In the genomic region with DNA sequence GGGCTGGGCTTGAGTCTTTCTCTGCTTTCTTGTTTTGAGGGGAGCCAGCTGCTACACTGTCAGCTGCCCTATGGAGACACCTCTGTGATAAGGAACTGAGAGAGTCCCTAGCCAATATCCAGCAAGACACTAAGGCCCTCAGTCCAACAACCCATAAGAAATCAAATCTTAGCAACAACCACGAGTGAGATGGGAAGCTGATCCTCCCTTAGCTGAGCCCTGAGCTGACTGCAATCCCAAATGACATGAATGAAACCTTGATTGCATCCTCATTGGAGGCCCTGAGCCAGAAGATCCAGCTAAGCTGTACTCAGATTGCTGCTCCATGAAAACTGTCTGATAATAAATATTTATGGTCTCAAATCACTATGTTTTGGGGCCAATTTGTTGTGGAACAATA, we compare ENCODE assay signal across 28 cellular contexts.
"Had no signal": no experiment of that assay in that cellular context is flagged by ENCODE, and none has a peak within 500 bp of the region (broad histone marks: within the 10 kb centered on the region; RNA-seq: fewer than 3 reads in every experiment).

No MANE protein-coding gene starts in this region.

- H3K27ac ChIP-seq: RWPE1 had no signal

- H3K4me3 ChIP-seq: MG63 had no signal

- H3K27me3 ChIP-seq: MG63 had no signal

- H3K36me3 ChIP-seq: MG63 had no signal

- ATAC-seq: activated naive CD4-positive, alpha-beta T cell treated with anti-CD3 and anti-CD28 coated beads, Interleukin-2, amount 50 U/mL, for 72 hours; activated naive CD8-positive, alpha-beta T cell treated with anti-CD3 and anti-CD28 coated beads, Interleukin-2, amount 50 U/mL, for 24 hours; activated T-cell treated with anti-CD3 and anti-CD28 coated beads, Interleukin-2, amount 50 U/mL, for 4 hours; Panc1; T-helper 17 cell; WTC11 had no signal

- H3K9me3 ChIP-seq: MG63 had no signal

- DNase-seq: activated CD4-positive, alpha-beta memory T cell treated with anti-CD3 and anti-CD28 coated beads for 36 hours; activated CD4-positive, alpha-beta T cell treated with anti-CD3 and anti-CD28 coated beads, Interleukin-2, amount 10 ng/mL, durations not matched to agents 7 days and 5 days; activated CD4-positive, CD25-positive, alpha-beta regulatory T cell treated with anti-CD3 and anti-CD28 coated beads, Interleukin-2, amount 50 U/mL, for 72 hours; activated CD8-positive, alpha-beta memory T cell treated with anti-CD3 and anti-CD28 coated beads for 24 hours; activated effector memory CD4-positive, alpha-beta T cell treated with anti-CD3 and anti-CD28 coated beads, Interleukin-2, amount 50 U/mL, for 16 hours; activated naive CD4-positive, alpha-beta T cell treated with Interleukin-2 at 50 U/mL for 16 hours; activated naive CD8-positive, alpha-beta T cell treated with anti-CD3 and anti-CD28 coated beads, Interleukin-2, amount 50 U/mL, for 24 hours; activated T-cell treated with anti-CD3 and anti-CD28 coated beads, Interleukin-2, amount 50 U/mL, for 4 hours; amygdala; MG63; MV-4-11; NCI-H1105; NCI-H1436; NCI-H1694 treated with DMSO at 0.1 percent for 48 hours; NCI-H2029 treated with DMSO at 0.1 percent for 48 hours; NCI-H345; NCI-H510A treated with DMSO at 0.1 percent for 48 hours; NCI-H69; NK-92 treated with Interleukin-12 subunit alpha and Interleukin-12 subunit beta, amount 100 ng/mL, for 24 hours; OCI-M1; SHP77 treated with DMSO at 0.1 percent for 48 hours; T-helper 17 cell; T-helper 9 cell had no signal

- FAIRE-seq: astrocyte had no signal
